19 cellular contexts compared by ENCODE assay signal in genomic region chr19:37953125-37953524, GRCh38. TPM values are rescaled to one million over a fixed set of nuclear protein-coding genes. Genes with fewer than 3 reads are reported as not detected.
A peak's percentile ranks its signal among the peaks of the same experiment; 100 is the strongest.
DNase-seq lines count a peak whose midpoint lies in the region; ATAC-seq and TF ChIP-seq lines count a peak whose summit lies in the region.
"Had no signal": no experiment of that assay in that cellular context is flagged by ENCODE, and none has a peak within 500 bp of the region (broad histone marks: within the 10 kb centered on the region; RNA-seq: fewer than 3 reads in every experiment).

No MANE protein-coding gene starts in this region.

- ATAC-seq in WTC11 (no peak; the same call in 1 of the 2 replicates), HG02763 (IDR thresholded peaks at IDR 0.05; ENCODE audit: unreplicated experiment) (no peak), lower lobe of right lung (no peak)
- ATAC-seq: activated naive CD4-positive, alpha-beta T cell treated with anti-CD3 and anti-CD28 coated beads, Interleukin-2, amount 50 U/mL, for 72 hours; effector memory CD8-positive, alpha-beta T cell; heart right ventricle; mucosa of descending colon had no signal

- H3K4me1 Mint-ChIP-seq in WTC11: peaks cover 40% of the 10 kb centered on the region
- H3K4me1 Mint-ChIP-seq: activated CD4-positive, alpha-beta T cell treated with anti-CD3 and anti-CD28 coated beads, Interleukin-2, amount 10 ng/mL, durations not matched to agents 24 days and 14 days had no signal

- H3K36me3 ChIP-seq in HUES6 (ENCODE audit: control insufficient read depth, insufficient read depth, low read length): no peaks in the 10 kb centered on the region
- H3K36me3 ChIP-seq in skeletal muscle satellite cell (ENCODE audit: insufficient read depth, low read length): peaks cover 6% of the 10 kb centered on the region
- no peaks in the 10 kb centered on the region for H3K36me3 ChIP-seq in lower lobe of right lung
- H3K36me3 ChIP-seq: heart right ventricle, pancreas, SJSA1 had no signal

- no peaks in the 10 kb centered on the region for H3K27me3 Mint-ChIP-seq in WTC11 (ENCODE audit: low read depth)
- H3K27me3 Mint-ChIP-seq: activated CD4-positive, alpha-beta T cell treated with anti-CD3 and anti-CD28 coated beads, Interleukin-2, amount 10 ng/mL, durations not matched to agents 24 days and 14 days; effector memory CD8-positive, alpha-beta T cell had no signal

- intact Hi-C loops in lower lobe of right lung (cut with DNase I): no loop called here

- peaks cover 6% of the 10 kb centered on the region for H3K9me3 Mint-ChIP-seq in WTC11
- H3K9me3 Mint-ChIP-seq: effector memory CD8-positive, alpha-beta T cell had no signal

- no peaks in the 10 kb centered on the region for H3K36me3 Mint-ChIP-seq in WTC11

- CTCF ChIA-PET in WTC11 (lab: Charles Lee): interaction anchor here (1.0 to 2.0 kb wide), 3 partner anchors 34 to 51 kb away, joined by 4 to 11 read pairs (median 5); partner anchors contain the start of gene WDR87

- DNase-seq in WTC11 (ENCODE audit: low spot score): no peak
- peak; percentile 50 for DNase-seq in kidney glomerular epithelial cell (lab: John Stamatoyannopoulos, UW)
- no peak for DNase-seq in lower lobe of right lung
- DNase-seq in nucleus accumbens (lab: John Stamatoyannopoulos, UW): no peak
- DNase-seq: activated CD4-positive, alpha-beta T cell treated with anti-CD3 and anti-CD28 coated beads, Interleukin-2, amount 10 ng/mL, durations not matched to agents 24 days and 14 days; activated T-cell treated with anti-CD3 and anti-CD28 coated beads for 4 hours; effector memory CD8-positive, alpha-beta T cell; heart right ventricle; mucosa of descending colon; NCI-H2081; NCI-H524; pancreas; small intestine; testis had no signal

- peak overlapping the region; percentile 14 for H3K4me2 ChIP-seq in skeletal muscle satellite cell (ENCODE audit: low read length)

- H3K9me3 ChIP-seq in HUES6 (ENCODE audit: control insufficient read depth, insufficient read depth, low read depth, low read length) (peaks cover 2% of the 10 kb centered on the region; the same call in 1 of the 2 replicates), skeletal muscle satellite cell (replicated peaks; ENCODE audit: low read length) (no peaks in the 10 kb centered on the region), lower lobe of right lung (no peaks in the 10 kb centered on the region)
- H3K9me3 ChIP-seq: mucosa of descending colon, pancreas, SJSA1, testis had no signal

- peaks cover 19% of the 10 kb centered on the region for H3K4me1 ChIP-seq in HUES6 (ENCODE audit: control insufficient read depth, insufficient read depth, low read length)
- H3K4me1 ChIP-seq in skeletal muscle satellite cell (ENCODE audit: control insufficient read depth, insufficient read depth, low read length): peaks cover 22% of the 10 kb centered on the region
- H3K4me1 ChIP-seq in lower lobe of right lung: no peaks in the 10 kb centered on the region
- H3K4me1 ChIP-seq: pancreas, SJSA1, testis had no signal

- peak overlapping the region; percentile 28; the same call in 1 of the 2 replicates for H3K27ac ChIP-seq in HUES6 (ENCODE audit: low read depth, low read length)
- no peak overlapping the region for H3K27ac ChIP-seq in lower lobe of right lung
- H3K27ac ChIP-seq: heart right ventricle, SJSA1, testis had no signal

- H3K27ac Mint-ChIP-seq in WTC11: peak overlapping the region; percentile 89
- H3K27ac Mint-ChIP-seq: activated CD4-positive, alpha-beta T cell treated with anti-CD3 and anti-CD28 coated beads, Interleukin-2, amount 10 ng/mL, durations not matched to agents 24 days and 14 days; activated naive CD4-positive, alpha-beta T cell treated with anti-CD3 and anti-CD28 coated beads, Interleukin-2, amount 50 U/mL, for 72 hours; effector memory CD8-positive, alpha-beta T cell had no signal

- H3K27me3 ChIP-seq in HUES6 (ENCODE audit: control insufficient read depth, insufficient read depth, low read length): no peaks in the 10 kb centered on the region
- H3K27me3 ChIP-seq in skeletal muscle satellite cell (ENCODE audit: control insufficient read depth, insufficient read depth, low read length): no peaks in the 10 kb centered on the region
- no peaks in the 10 kb centered on the region for H3K27me3 ChIP-seq in lower lobe of right lung (ENCODE audit: low read depth)
- H3K27me3 ChIP-seq: heart right ventricle, pancreas, SJSA1, testis had no signal

- POLR2A ChIA-PET in WTC11 (lab: Charles Lee): interaction anchor here (0.6 to 1.1 kb wide), 2 partner anchors 20 to 516 kb away, joined by 3 to 4 read pairs; no protein-coding TSS in a partner anchor

- H3K9ac ChIP-seq in HUES6 (ENCODE audit: low read length) (no peak overlapping the region), skeletal muscle satellite cell (ENCODE audit: low read depth, low read length) (no peak overlapping the region)

- TF ChIP-seq CTCF in WTC11 (IDR thresholded peaks at IDR 0.05): no peak
- no peak for TF ChIP-seq CTCF in lower lobe of right lung (IDR thresholded peaks at IDR 0.05)

- no peak overlapping the region for H3K4me3 ChIP-seq in HUES6 (ENCODE audit: low read depth, low read length)
- H3K4me3 ChIP-seq in skeletal muscle satellite cell (ENCODE audit: low read length): no peak overlapping the region
- H3K4me3 ChIP-seq in lower lobe of right lung: no peak overlapping the region
- H3K4me3 ChIP-seq: heart right ventricle, mucosa of descending colon, pancreas, SJSA1, testis had no signal

- no peak overlapping the region for H3K4me3 Mint-ChIP-seq in WTC11
- H3K4me3 Mint-ChIP-seq: activated CD4-positive, alpha-beta T cell treated with anti-CD3 and anti-CD28 coated beads, Interleukin-2, amount 10 ng/mL, durations not matched to agents 24 days and 14 days; effector memory CD8-positive, alpha-beta T cell had no signal

TF ChIP-seq in WTC11, 78 proteins besides CTCF, POLR2A, EP300 and RAD21 (continues in another document):
- TF ChIP-seq ESRRA (CRISPR knock-in tag; IDR thresholded peaks at IDR 0.05; ENCODE audit: borderline replicate concordance) (no peak), NFYB (CRISPR knock-in tag; conservative IDR thresholded peaks at IDR 0.05; ENCODE audit: low read depth) (no peak), IRF1 (CRISPR knock-in tag; IDR thresholded peaks at IDR 0.05) (no peak), TEAD4 (CRISPR knock-in tag; IDR thresholded peaks at IDR 0.05) (no peak), OVOL2 (CRISPR knock-in tag; IDR thresholded peaks at IDR 0.05; ENCODE audit: borderline replicate concordance) (no peak), ZNF263 (CRISPR knock-in tag; IDR thresholded peaks at IDR 0.05; ENCODE audit: low read depth) (no peak), CDX4 (CRISPR knock-in tag; IDR thresholded peaks at IDR 0.05; ENCODE audit: borderline replicate concordance) (no peak), NR3C1 (CRISPR knock-in tag; conservative IDR thresholded peaks at IDR 0.05; ENCODE audit: low read depth) (no peak), AR (CRISPR knock-in tag; IDR thresholded peaks at IDR 0.05) (no peak), SMAD4 (CRISPR knock-in tag; IDR thresholded peaks at IDR 0.05) (no peak)

RNA-seq across cellular contexts. Expression of gene SIPA1L3, which starts 46.1 kb away (rescaled TPM):
- total RNA-seq in WTC11 (2021) (41.5 to 44.4 TPM (median 42.4 TPM) in 3 replicates), lower lobe of right lung (63.2 TPM)
- 29.9 and 31.7 TPM in 2 replicates for total RNA-seq in skeletal muscle satellite cell (2012; rRNA removed)

RNA-seq across cellular contexts. Expression of gene WDR87, which starts 46.7 kb away (rescaled TPM):
- total RNA-seq in WTC11 (2021) (not detected in 3 replicates), lower lobe of right lung (not detected)
- total RNA-seq in skeletal muscle satellite cell (2012; rRNA removed): not detected in 2 replicates
- total RNA-seq: activated CD4-positive, alpha-beta T cell treated with anti-CD3 and anti-CD28 coated beads, Interleukin-2, amount 10 ng/mL, durations not matched to agents 24 days and 14 days; activated naive CD4-positive, alpha-beta T cell treated with anti-CD3 and anti-CD28 coated beads, Interleukin-2, amount 50 U/mL, for 72 hours; mucosa of descending colon; pancreas; SJSA1 had no signal
